In the genomic region with DNA sequence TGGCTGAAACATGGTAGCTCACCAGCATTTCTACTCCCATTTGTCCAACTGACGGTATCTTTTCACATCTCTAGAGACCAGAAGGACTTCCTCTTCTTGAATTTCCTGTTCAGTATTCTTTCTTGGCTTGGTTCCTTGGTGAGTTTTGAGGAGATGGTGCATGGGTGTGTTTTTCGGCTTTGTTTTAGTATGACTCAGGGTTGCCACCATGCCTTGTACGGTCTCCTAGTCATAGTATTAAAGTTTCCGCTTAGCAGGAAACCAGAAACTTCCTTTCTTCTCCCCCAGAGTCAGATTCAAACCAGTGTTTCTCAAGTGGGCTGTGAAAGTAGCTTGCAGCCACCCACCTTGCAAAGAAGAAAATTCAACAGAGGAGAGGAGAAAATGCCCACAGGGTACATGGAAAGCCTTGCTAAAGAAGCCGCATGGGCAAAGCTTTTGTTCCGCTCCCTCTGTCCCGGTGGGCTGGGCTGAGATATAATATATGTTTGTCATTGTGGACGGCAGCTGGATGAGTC, we compare ENCODE assay signal across 8 cellular contexts.
DNase-seq lines count a peak whose midpoint lies in the region; ATAC-seq and TF ChIP-seq lines count a peak whose summit lies in the region.

No MANE protein-coding gene starts in this region.

- H3K4me3 ChIP-seq in AG10803 (ENCODE audit: low read length), result no peak overlapping the region

- no peak for TF ChIP-seq CTCF in AG10803 (conservative IDR thresholded peaks at IDR 0.05; ENCODE audit: low read length)

- ATAC-seq in GM19328 (IDR thresholded peaks at IDR 0.05; ENCODE audit: unreplicated experiment) (peak; percentile 82), HG03378 (IDR thresholded peaks at IDR 0.05; ENCODE audit: unreplicated experiment) (peak; percentile 95)

- DNase-seq in AG10803 (ENCODE audit: low read depth) (peak; percentile 84), globus pallidus (ENCODE audit: low spot score) (peak; percentile 57), NCI-H82 (lab: John Stamatoyannopoulos, UW) (no peak), SKM-1 (lab: John Stamatoyannopoulos, UW; ENCODE audit: unreplicated experiment) (no peak)
- peak; percentile 49 for DNase-seq in activated CD8-positive, alpha-beta memory T cell treated with anti-CD3 and anti-CD28 coated beads, Interleukin-2, amount 50 U/mL, for 4 hours
- DNase-seq in stimulated activated CD4-positive, alpha-beta T cell treated with anti-CD3 and anti-CD28 coated beads, Interleukin-4, amount 100 ng/mL, for 4 hours, result peak; percentile 30 to 71

Comparison
In these comparisons a context has a peak if more than half of its experiments do, and no peak if none do; other contexts are left out.
1. DNase-seq: peak in AG10803 (single experiment), activated CD8-positive, alpha-beta memory T cell treated with anti-CD3 and anti-CD28 coated beads, Interleukin-2, amount 50 U/mL, for 4 hours (single experiment), globus pallidus (single experiment) and stimulated activated CD4-positive, alpha-beta T cell treated with anti-CD3 and anti-CD28 coated beads, Interleukin-4, amount 100 ng/mL, for 4 hours (2 of 2); none in NCI-H82 (single experiment) and SKM-1 (single experiment).